In the genomic region with DNA sequence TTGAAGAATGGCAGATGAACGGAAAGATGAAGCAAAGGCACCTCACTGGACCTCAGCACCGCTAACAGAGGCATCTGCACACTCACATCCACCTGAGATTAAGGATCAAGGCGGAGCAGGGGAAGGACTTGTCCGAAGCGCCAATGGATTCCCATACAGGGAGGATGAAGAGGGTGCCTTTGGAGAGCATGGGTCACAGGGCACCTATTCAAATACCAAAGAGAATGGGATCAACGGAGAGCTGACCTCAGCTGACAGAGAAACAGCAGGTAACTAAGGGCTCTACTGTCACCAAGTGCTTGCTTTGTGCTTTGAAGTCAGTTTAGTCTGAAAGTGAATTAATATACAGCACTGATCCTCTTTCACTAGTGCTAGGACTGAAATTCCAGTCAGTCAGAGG, we compare ENCODE assay signal across 30 cellular contexts.
"Had no signal": no experiment of that assay in that cellular context is flagged by ENCODE, and none has a peak within 500 bp of the region (broad histone marks: within the 10 kb centered on the region; RNA-seq: fewer than 3 reads in every experiment).

No MANE protein-coding gene starts in this region.

- H3K27me3 ChIP-seq: cardiac muscle cell had no signal

- H3K9me3 Mint-ChIP-seq: activated CD4-positive, alpha-beta memory T cell treated with anti-CD3 and anti-CD28 coated beads, Interleukin-2, amount 10 ng/mL, durations not matched to agents 7 days and 5 days; central memory CD8-positive, alpha-beta T cell; T-cell had no signal

- H3K36me3 Mint-ChIP-seq: activated CD8-positive, alpha-beta memory T cell treated with anti-CD3 and anti-CD28 coated beads, Interleukin-2, amount 10 ng/mL, durations not matched to agents 7 days and 5 days; activated naive CD8-positive, alpha-beta T cell treated with anti-CD3 and anti-CD28 coated beads for 36 hours; T-cell had no signal

- H3K27me3 Mint-ChIP-seq: activated CD4-positive, alpha-beta memory T cell treated with anti-CD3 and anti-CD28 coated beads, Interleukin-2, amount 10 ng/mL, durations not matched to agents 7 days and 5 days; activated CD8-positive, alpha-beta memory T cell treated with anti-CD3 and anti-CD28 coated beads, Interleukin-2, amount 10 ng/mL, durations not matched to agents 7 days and 5 days; activated naive CD8-positive, alpha-beta T cell treated with anti-CD3 and anti-CD28 coated beads for 36 hours; central memory CD8-positive, alpha-beta T cell; T-cell; T-helper 17 cell had no signal

- H3K4me3 ChIP-seq: cardiac muscle cell, PC-9 had no signal

- H3K36me3 ChIP-seq: cardiac muscle cell had no signal

- H3K27ac ChIP-seq: cardiac muscle cell, PC-9, RWPE1, VCaP had no signal

- DNase-seq: activated CD4-positive, alpha-beta memory T cell treated with anti-CD3 and anti-CD28 coated beads, Interleukin-2, amount 10 ng/mL, durations not matched to agents 7 days and 5 days; activated CD4-positive, alpha-beta T cell treated with anti-CD3 and anti-CD28 coated beads for 1 hour; activated CD4-positive, alpha-beta T cell treated with anti-CD3 and anti-CD28 coated beads for 48 hours; activated CD4-positive, CD25-positive, alpha-beta regulatory T cell; activated CD8-positive, alpha-beta memory T cell treated with anti-CD3 and anti-CD28 coated beads for 24 hours; activated CD8-positive, alpha-beta memory T cell treated with anti-CD3 and anti-CD28 coated beads, Interleukin-2, amount 10 ng/mL, durations not matched to agents 7 days and 5 days; activated CD8-positive, alpha-beta memory T cell treated with anti-CD3 and anti-CD28 coated beads, Interleukin-2, amount 50 U/mL, for 48 hours; activated effector memory CD4-positive, alpha-beta T cell treated with anti-CD3 and anti-CD28 coated beads, Interleukin-2, amount 50 U/mL, for 16 hours; activated naive CD4-positive, alpha-beta T cell; activated naive CD4-positive, alpha-beta T cell treated with anti-CD3 and anti-CD28 coated beads, Interleukin-2, amount 50 U/mL, for 16 hours; activated naive CD8-positive, alpha-beta T cell treated with anti-CD3 and anti-CD28 coated beads for 36 hours; activated T-cell treated with anti-CD3 and anti-CD28 coated beads, Interleukin-2, amount 50 U/mL, for 48 hours; amniotic stem cell; aorta; Karpas-422; NCI-H1105; NCI-H1417 treated with DMSO at 0.1 percent for 48 hours; NCI-H187 treated with DMSO at 0.1 percent for 48 hours; NCI-H2081; NCI-H510A; NCI-H526; NCI-H748 treated with DMSO at 0.1 percent for 48 hours; PC-9; SIG-M5; T-cell; T-helper 17 cell had no signal

- H2AFZ ChIP-seq: PC-9 had no signal

- H3K27ac Mint-ChIP-seq: activated CD4-positive, alpha-beta memory T cell treated with anti-CD3 and anti-CD28 coated beads, Interleukin-2, amount 10 ng/mL, durations not matched to agents 7 days and 5 days; activated CD8-positive, alpha-beta memory T cell treated with anti-CD3 and anti-CD28 coated beads, Interleukin-2, amount 10 ng/mL, durations not matched to agents 7 days and 5 days; activated naive CD8-positive, alpha-beta T cell treated with anti-CD3 and anti-CD28 coated beads for 36 hours; T-cell; T-helper 17 cell had no signal

- H3K4me3 Mint-ChIP-seq: activated CD4-positive, alpha-beta memory T cell treated with anti-CD3 and anti-CD28 coated beads, Interleukin-2, amount 10 ng/mL, durations not matched to agents 7 days and 5 days; activated CD8-positive, alpha-beta memory T cell treated with anti-CD3 and anti-CD28 coated beads, Interleukin-2, amount 10 ng/mL, durations not matched to agents 7 days and 5 days; activated naive CD8-positive, alpha-beta T cell treated with anti-CD3 and anti-CD28 coated beads for 36 hours; central memory CD8-positive, alpha-beta T cell; T-cell; T-helper 17 cell had no signal

- H3K4me1 Mint-ChIP-seq: activated CD4-positive, alpha-beta memory T cell treated with anti-CD3 and anti-CD28 coated beads, Interleukin-2, amount 10 ng/mL, durations not matched to agents 7 days and 5 days; activated CD8-positive, alpha-beta memory T cell treated with anti-CD3 and anti-CD28 coated beads, Interleukin-2, amount 10 ng/mL, durations not matched to agents 7 days and 5 days; activated naive CD8-positive, alpha-beta T cell treated with anti-CD3 and anti-CD28 coated beads for 36 hours; central memory CD8-positive, alpha-beta T cell; T-cell; T-helper 17 cell had no signal

- H3K4me2 ChIP-seq: PC-9 had no signal
